In genomic region chr2:101308432-101309210, GRCh38 we compare ENCODE assay signal across 8 cellular contexts. TPM values are rescaled to one million over a fixed set of nuclear protein-coding genes. Genes with fewer than 3 reads are reported as not detected.
A peak's percentile ranks its signal among the peaks of the same experiment; 100 is the strongest.
DNase-seq lines count a peak whose midpoint lies in the region; ATAC-seq and TF ChIP-seq lines count a peak whose summit lies in the region.

RNF149 (minus strand) TSS chr2:101308701; CDS start chr2:101308588, 113 bp downstream.

- no peaks in the 10 kb centered on the region for H3F3A ChIP-seq in PC-3 (ENCODE audit: low read length, unreplicated experiment)

- ATAC-seq in GM21619 (IDR thresholded peaks at IDR 0.05; ENCODE audit: unreplicated experiment) = peak; percentile 53
- peak; percentile 73 for ATAC-seq in PC-3

- H3K4me2 ChIP-seq in PC-3 (ENCODE audit: low read length) = peak within 1 kb of the TSS; percentile 92

- H4K20me1 ChIP-seq in PC-3 (ENCODE audit: low read length) = peaks cover 35% of the 10 kb centered on the region

- H3K4me1 ChIP-seq in PC-3 (ENCODE audit: insufficient read depth, low read length) = peaks cover 41% of the 10 kb centered on the region
- H3K4me1 ChIP-seq in muscle layer of colon (ENCODE audit: insufficient read depth, low read length) = peaks cover 33% of the 10 kb centered on the region

- peak within 1 kb of the TSS; percentile 92 for H2AFZ ChIP-seq in PC-3 (ENCODE audit: low read length)

- 0 out of 2 replicates have a peak, but pooled peaks cover 2% of the 10 kb centered on the region for H3K36me3 ChIP-seq in PC-3 (ENCODE audit: low read depth, low read length)
- no peaks in the 10 kb centered on the region for H3K36me3 ChIP-seq in muscle layer of colon (ENCODE audit: insufficient read depth, low read length)

- H3K9ac ChIP-seq in PC-3 (ENCODE audit: low read length) = peak within 1 kb of the TSS; percentile 95
- peak within 1 kb of the TSS; percentile 80 for H3K9ac ChIP-seq in muscle layer of colon (ENCODE audit: low read length)

- CTCF ChIA-PET in PC-3 (lab: Charles Lee) = interaction anchor here (0.6 to 1.5 kb wide), 2 partner anchors 34 to 932 kb away, joined by 4 to 7 read pairs; no protein-coding TSS in a partner anchor

- H3K9me3 ChIP-seq in PC-3 (ENCODE audit: low read length) = no peaks in the 10 kb centered on the region
- no peaks in the 10 kb centered on the region for H3K9me3 ChIP-seq in muscle layer of colon (ENCODE audit: low read length)

- BruUV-seq in PC-3 (replicated peaks; lab: Mats Ljungman, UMichigan) = TSS peak; percentile 83

- H3K27ac ChIP-seq in PC-3 (ENCODE audit: low read length) (peak within 1 kb of the TSS; percentile 53), muscle layer of colon (ENCODE audit: low read depth, low read length) (peak within 1 kb of the TSS; percentile 81)

- H3K4me3 ChIP-seq in Jurkat, Clone E6-1 (ENCODE audit: low read length) = peak within 1 kb of the TSS; percentile 57
- peak within 1 kb of the TSS; percentile 83 for H3K4me3 ChIP-seq in PC-3 (ENCODE audit: low read length)
- peak within 1 kb of the TSS; percentile 88 to 97 for H3K4me3 ChIP-seq in muscle layer of colon (ENCODE audit: low read depth in 1 of 2, low read length in 2 of 2)

- TF ChIP-seq POLR2A in erythroblast (IDR thresholded peaks at IDR 0.05; ENCODE audit: low read length) = peak; percentile 89

- H3K9me2 ChIP-seq in PC-3 (replicated peaks; ENCODE audit: low read length) = no peaks in the 10 kb centered on the region

- no peak for TF ChIP-seq CTCF in PC-3 (conservative IDR thresholded peaks at IDR 0.05; ENCODE audit: low read depth, low read length)

- POLR2A ChIA-PET in PC-3 (lab: Charles Lee; ENCODE audit: unreplicated experiment) = interaction anchor here (0.5 to 0.6 kb wide), 2 partner anchors 273 to 1040 kb away, joined by 5 to 6 read pairs; no protein-coding TSS in a partner anchor

- DNase-seq in DMS153 treated with DMSO at 0.1 percent for 48 hours (lab: John Stamatoyannopoulos, UW; ENCODE audit: unreplicated experiment) = peak; percentile 51
- DNase-seq in Jurkat, Clone E6-1 (ENCODE audit: low read depth, low spot score) = peak; percentile 74
- peak; percentile 92 for DNase-seq in PC-3
- DNase-seq in activated T-cell treated with anti-CD3 and anti-CD28 coated beads for 48 hours (ENCODE audit: low read depth) = peak; percentile 89
- DNase-seq in erythroblast (lab: John Stamatoyannopoulos, UW) = peak; percentile 94 to 97
- peak; percentile 82 for DNase-seq in stimulated activated CD8-positive, alpha-beta memory T cell treated with anti-CD3 and anti-CD28 coated beads, Interleukin-7, amount 100 ng/mL, for 24 hours (ENCODE audit: low read depth)

- intact Hi-C loops in PC-3 (cut with micrococcal nuclease) = loop anchor here (1.0 kb wide), 1 partner anchor 20 kb away; no protein-coding TSS in a partner anchor

- peaks cover 49% of the 10 kb centered on the region for H3K79me2 ChIP-seq in PC-3 (ENCODE audit: low read length)

- no peaks in the 10 kb centered on the region for H3K27me3 ChIP-seq in PC-3 (ENCODE audit: low read length)
- H3K27me3 ChIP-seq in muscle layer of colon (ENCODE audit: control insufficient read depth in 1 of 2, insufficient read depth in 2 of 2, low read length in 2 of 2) = no peaks in the 10 kb centered on the region

RNA-seq across cellular contexts. Expression of gene RNF149, which starts in this region (rescaled TPM):
- 28.8 TPM for polyA plus RNA-seq in Jurkat, Clone E6-1 (2012; ENCODE audit: insufficient read depth, insufficient read length)
- 47.3 and 68.0 TPM in 2 replicates for total RNA-seq in PC-3 (2014; rRNA removed)

Comparison
In these comparisons a context has a peak if more than half of its experiments do, and no peak if none do; other contexts are left out.
1. Peak in every context shown above with its lines: DNase-seq, ATAC-seq, H3K4me3 ChIP-seq and H3K27ac ChIP-seq.